Comparison of ENCODE assay signal across 13 cellular contexts in genomic region chr12:68559984-68560822, GRCh38. TPM values are rescaled to one million over a fixed set of nuclear protein-coding genes. Genes with fewer than 3 reads are reported as not detected.
DNase-seq lines count a peak whose midpoint lies in the region; TF ChIP-seq lines count a peak whose summit lies in the region.
"Had no signal": no experiment of that assay in that cellular context is flagged by ENCODE, and none has a peak within 500 bp of the region (broad histone marks: within the 10 kb centered on the region; RNA-seq: fewer than 3 reads in every experiment).

No MANE protein-coding gene starts in this region.

- H3K23ac ChIP-seq in mesenchymal stem cell (ENCODE audit: low read length in 2 of 2), result peak overlapping the region in 1 of 2 experiments; percentile 40

- H4K91ac ChIP-seq in mesenchymal stem cell (ENCODE audit: low read length), result no peak overlapping the region

- no peak overlapping the region for H3K4me2 ChIP-seq in mesenchymal stem cell (ENCODE audit: low read length, poor library complexity, severe bottlenecking)
- no peak overlapping the region for H3K4me2 ChIP-seq in MM.1S (ENCODE audit: low read depth, low read length)

- no peaks in the 10 kb centered on the region for H3F3A ChIP-seq in MM.1S (ENCODE audit: insufficient read depth, low read length)

- H3K36me3 Mint-ChIP-seq in T-helper 2 cell treated with Interferon-gamma antibody and Interleukin-4, amounts not matched to agents 5 μg/mL and 100 μg/mL, for 36 hours (ENCODE audit: low read depth), result no peaks in the 10 kb centered on the region
- H3K36me3 Mint-ChIP-seq: natural killer cell had no signal

- H3K9me3 Mint-ChIP-seq in T-helper 2 cell treated with Interferon-gamma antibody and Interleukin-4, amounts not matched to agents 5 μg/mL and 100 μg/mL, for 36 hours, result no peaks in the 10 kb centered on the region
- H3K9me3 Mint-ChIP-seq: natural killer cell; T-helper 1 cell treated with Interleukin-12 subunit alpha and Interleukin-12 subunit beta and Interleukin-4 antibody, amounts not matched to agents 30 μg/mL and 1 μg/mL, for 36 hours had no signal

- H3K27ac Mint-ChIP-seq in T-helper 2 cell treated with Interferon-gamma antibody and Interleukin-4, amounts not matched to agents 5 μg/mL and 100 μg/mL, for 36 hours, result no peak overlapping the region
- H3K27ac Mint-ChIP-seq: natural killer cell; T-helper 1 cell treated with Interleukin-12 subunit alpha and Interleukin-12 subunit beta and Interleukin-4 antibody, amounts not matched to agents 30 μg/mL and 1 μg/mL, for 36 hours had no signal

- H3K14ac ChIP-seq in mesenchymal stem cell (ENCODE audit: low read length in 2 of 2), result peak overlapping the region in 1 of 2 experiments; percentile 91

- H2AK5ac ChIP-seq in mesenchymal stem cell (ENCODE audit: low read length, severe bottlenecking), result no peak overlapping the region

- no peaks in the 10 kb centered on the region for H3K36me3 ChIP-seq in colonic mucosa
- H3K36me3 ChIP-seq in mesenchymal stem cell (ENCODE audit: control insufficient read depth in 1 of 2, insufficient read depth in 2 of 2, low read depth in 1 of 2, low read length in 2 of 2), result no peaks in the 10 kb centered on the region
- H3K36me3 ChIP-seq in MM.1S (replicated peaks; ENCODE audit: insufficient read depth, low read length), result no peaks in the 10 kb centered on the region

- H3K4me1 Mint-ChIP-seq in T-helper 2 cell treated with Interferon-gamma antibody and Interleukin-4, amounts not matched to agents 5 μg/mL and 100 μg/mL, for 36 hours (ENCODE audit: low read depth), result peaks cover 28% of the 10 kb centered on the region

- peak overlapping the region; percentile 52 for H4K8ac ChIP-seq in mesenchymal stem cell (ENCODE audit: low read length)

- H3K4me3 ChIP-seq in NB4 (ENCODE audit: low read depth, low read length) (no peak overlapping the region), colonic mucosa (no peak overlapping the region), mesenchymal stem cell (ENCODE audit: insufficient read depth in 1 of 2, low read depth in 1 of 2, low read length in 2 of 2) (peak overlapping the region in 1 of 2 experiments; percentile 7), MM.1S (ENCODE audit: low read length) (no peak overlapping the region)

- no peak for TF ChIP-seq POLR2A in NB4 (IDR thresholded peaks at IDR 0.05; ENCODE audit: extremely low read depth, insufficient read length)

- H3K27me3 ChIP-seq in colonic mucosa (no peaks in the 10 kb centered on the region), mesenchymal stem cell (ENCODE audit: control insufficient read depth in 1 of 2, insufficient read depth in 1 of 2, low read length in 2 of 2) (no peaks in the 10 kb centered on the region), MM.1S (replicated peaks; ENCODE audit: insufficient read depth, low read length) (no peaks in the 10 kb centered on the region)

- H3K27ac ChIP-seq in colonic mucosa, result peak overlapping the region; percentile 29
- H3K27ac ChIP-seq in mesenchymal stem cell (ENCODE audit: low read length, poor library complexity, severe bottlenecking), result no peak overlapping the region
- no peak overlapping the region for H3K27ac ChIP-seq in MM.1S (ENCODE audit: low read length)

- no peaks in the 10 kb centered on the region for H3K9me2 ChIP-seq in MM.1S (replicated peaks; ENCODE audit: insufficient read depth, low read length)

- H3K4me1 ChIP-seq in colonic mucosa (no peaks in the 10 kb centered on the region), mesenchymal stem cell (ENCODE audit: control insufficient read depth, insufficient read depth, low read depth, low read length) (peaks cover 5% of the 10 kb centered on the region), MM.1S (ENCODE audit: low read length) (no peaks in the 10 kb centered on the region)

- TF ChIP-seq CTCF in NB4 (IDR thresholded peaks at IDR 0.05; ENCODE audit: low read depth, low read length) (no peak), colonic mucosa (IDR thresholded peaks at IDR 0.05) (no peak), MM.1S (IDR thresholded peaks at IDR 0.05; ENCODE audit: low read length) (no peak)

- intact Hi-C loops in colonic mucosa (cut with DNase I), result no loop called here

- H4K20me1 ChIP-seq in MM.1S (ENCODE audit: insufficient read depth, low read length), result no peaks in the 10 kb centered on the region

- H2BK120ac ChIP-seq in mesenchymal stem cell (ENCODE audit: low read depth, low read length), result no peak overlapping the region

- peak overlapping the region; percentile 51 for H2AFZ ChIP-seq in mesenchymal stem cell (ENCODE audit: low read depth, low read length)
- no peak overlapping the region for H2AFZ ChIP-seq in MM.1S (ENCODE audit: low read length)

- H3K9me3 ChIP-seq in colonic mucosa, result no peaks in the 10 kb centered on the region
- no peaks in the 10 kb centered on the region for H3K9me3 ChIP-seq in mesenchymal stem cell (ENCODE audit: control insufficient read depth, low read length)
- H3K9me3 ChIP-seq in MM.1S (replicated peaks; ENCODE audit: insufficient read depth, low read length), result no peaks in the 10 kb centered on the region

- H3K79me1 ChIP-seq in mesenchymal stem cell (replicated peaks; ENCODE audit: low read length, poor library complexity, severe bottlenecking), result no peaks in the 10 kb centered on the region

- H2BK5ac ChIP-seq in mesenchymal stem cell (ENCODE audit: low read depth, low read length, poor library complexity, severe bottlenecking), result no peak overlapping the region

- peak overlapping the region in 1 of 2 experiments; percentile 75 for H3K4ac ChIP-seq in mesenchymal stem cell (ENCODE audit: low read depth in 1 of 2, low read length in 2 of 2)

- H2BK15ac ChIP-seq in mesenchymal stem cell (ENCODE audit: low read depth, poor library complexity, severe bottlenecking), result no peak overlapping the region

- H3K9ac ChIP-seq in colonic mucosa (ENCODE audit: low read depth in 2 of 2, low read length in 2 of 2) (no peak overlapping the region), mesenchymal stem cell (ENCODE audit: low read length) (no peak overlapping the region), MM.1S (ENCODE audit: low read length) (no peak overlapping the region)

- H3K79me2 ChIP-seq in MM.1S (ENCODE audit: low read length), result no peaks in the 10 kb centered on the region

- DNase-seq in CD1c-positive myeloid dendritic cell (ENCODE audit: extremely low spot score) (peak; percentile 91), NB4 (ENCODE audit: low read depth) (peak; percentile 79), colonic mucosa (peak; percentile 21), mesenchymal stem cell (peak; percentile 73), NCI-H748 (lab: John Stamatoyannopoulos, UW; ENCODE audit: unreplicated experiment) (no peak), MM.1S (no peak)
- no peak for DNase-seq in activated CD4-positive, CD25-positive, alpha-beta regulatory T cell treated with anti-CD3 and anti-CD28 coated beads, Interleukin-2, amount 50 U/mL, for 72 hours
- no peak for DNase-seq in T-helper 2 cell treated with Interferon-gamma antibody and Interleukin-4, amounts not matched to agents 5 μg/mL and 100 μg/mL, for 36 hours (ENCODE audit: low spot score)
- DNase-seq: activated naive CD4-positive, alpha-beta T cell; C1 segment of cervical spinal cord; natural killer cell; NCI-H1092 had no signal

- peaks cover 13% of the 10 kb centered on the region for H3K27me3 Mint-ChIP-seq in T-helper 2 cell treated with Interferon-gamma antibody and Interleukin-4, amounts not matched to agents 5 μg/mL and 100 μg/mL, for 36 hours (ENCODE audit: low read depth)

- no peak overlapping the region for H3K4me3 Mint-ChIP-seq in T-helper 2 cell treated with Interferon-gamma antibody and Interleukin-4, amounts not matched to agents 5 μg/mL and 100 μg/mL, for 36 hours
- H3K4me3 Mint-ChIP-seq: natural killer cell; T-helper 1 cell treated with Interleukin-12 subunit alpha and Interleukin-12 subunit beta and Interleukin-4 antibody, amounts not matched to agents 30 μg/mL and 1 μg/mL, for 36 hours had no signal

- whole genome bisulfite sequencing in mesenchymal stem cell, result 52% methylated on average over 7 of the region's 7 CpGs

- peak overlapping the region; percentile 8 to 85 for H3K18ac ChIP-seq in mesenchymal stem cell (ENCODE audit: low read depth in 1 of 2, low read length in 2 of 2)

- peak overlapping the region; percentile 9 to 63 for H2BK12ac ChIP-seq in mesenchymal stem cell (ENCODE audit: low read length in 2 of 2)

RNA-seq across cellular contexts. Expression of gene RAP1B, which starts 50.5 kb away (rescaled TPM):
- total RNA-seq in colonic mucosa, result 100 to 1,000 TPM; 112 to 198 TPM
- 219 TPM for polyA plus RNA-seq in mesenchymal stem cell (2013, experiment 1 of 2)
- polyA plus RNA-seq in mesenchymal stem cell (2013, experiment 2 of 2), result 229 TPM

Comparison
In these comparisons a context has a peak if more than half of its experiments do, and no peak if none do; other contexts are left out.
1. DNase-seq: peak in CD1c-positive myeloid dendritic cell (single experiment), NB4 (single experiment), colonic mucosa (single experiment) and mesenchymal stem cell (single experiment); none in NCI-H748 (single experiment), activated CD4-positive, CD25-positive, alpha-beta regulatory T cell treated with anti-CD3 and anti-CD28 coated beads, Interleukin-2, amount 50 U/mL, for 72 hours (single experiment), MM.1S (single experiment) and T-helper 2 cell treated with Interferon-gamma antibody and Interleukin-4, amounts not matched to agents 5 μg/mL and 100 μg/mL, for 36 hours (single experiment).